In the genomic region with DNA sequence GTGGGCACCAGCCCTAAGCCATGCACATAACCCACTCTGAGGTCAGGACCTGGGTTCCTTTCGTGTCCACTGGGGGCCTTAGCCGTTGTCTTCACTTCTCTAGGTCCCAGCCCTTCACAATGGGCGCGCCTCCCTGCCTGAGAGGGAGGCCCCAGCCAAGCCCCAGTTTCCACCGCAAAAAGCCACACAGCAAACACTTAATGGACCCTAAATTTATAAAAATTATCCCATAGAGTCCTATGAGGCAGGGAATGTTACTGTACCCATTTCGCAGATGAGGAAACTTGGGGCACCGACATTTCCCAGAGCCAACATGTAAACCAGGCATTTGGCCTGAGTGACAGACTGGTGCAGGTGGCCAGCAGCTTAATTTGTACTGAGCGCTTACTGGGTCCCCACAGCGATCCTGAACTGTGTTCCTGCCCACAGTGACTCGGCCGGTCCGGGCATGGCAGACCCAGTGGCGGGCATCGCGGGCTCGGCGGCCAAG, we compare ENCODE assay signal across 8 cellular contexts. TPM values are rescaled to one million over a fixed set of nuclear protein-coding genes. Genes with fewer than 3 reads are reported as not detected.
DNase-seq lines count a peak whose midpoint lies in the region; ATAC-seq, FAIRE-seq and TF ChIP-seq lines count a peak whose summit lies in the region.

No MANE protein-coding gene starts in this region.

- no peaks in the 10 kb centered on the region for H3K9me2 ChIP-seq in SK-N-SH

- no peak overlapping the region for H2AFZ ChIP-seq in SK-N-SH (ENCODE audit: low read depth)
- H2AFZ ChIP-seq in keratinocyte (ENCODE audit: control insufficient read depth, low read length), result peak overlapping the region; percentile 19

- H3K4me2 ChIP-seq in SK-N-SH (peak overlapping the region; percentile 91), keratinocyte (ENCODE audit: control insufficient read depth, extremely low read depth, insufficient read depth, low read depth, low read length) (peak overlapping the region; percentile 86)

- H4K20me1 ChIP-seq in SK-N-SH (ENCODE audit: insufficient read depth) (peaks cover 13% of the 10 kb centered on the region; the same call in 1 of the 2 replicates), keratinocyte (ENCODE audit: control insufficient read depth, extremely low read depth, insufficient read depth, low read length) (peaks cover 7% of the 10 kb centered on the region)

- CTCF ChIA-PET in SK-N-SH (lab: Yijun Ruan, JAX), result interaction anchor here (1.7 to 3.3 kb wide), 3 partner anchors 11 to 51 kb away, joined by 8 to 63 read pairs (median 9); no protein-coding TSS in a partner anchor

- peaks cover 23% of the 10 kb centered on the region for H3K4me1 Mint-ChIP-seq in activated naive CD8-positive, alpha-beta T cell treated with anti-CD3 and anti-CD28 coated beads, Interleukin-2, amount 50 U/mL, for 24 hours

- DNase-seq in SK-N-SH (peak; percentile 54), keratinocyte (ENCODE audit: low read depth, low spot score) (no peak)
- no peak for DNase-seq in activated naive CD8-positive, alpha-beta T cell treated with anti-CD3 and anti-CD28 coated beads, Interleukin-2, amount 50 U/mL, for 24 hours
- DNase-seq in activated effector memory CD4-positive, alpha-beta T cell treated with anti-CD3 and anti-CD28 coated beads, Interleukin-2, amount 50 U/mL, for 16 hours, result no peak

- no peaks in the 10 kb centered on the region for H3K9me3 Mint-ChIP-seq in activated naive CD8-positive, alpha-beta T cell treated with anti-CD3 and anti-CD28 coated beads, Interleukin-2, amount 50 U/mL, for 24 hours

- no peak for TF ChIP-seq RAD21 in SK-N-SH (IDR thresholded peaks at IDR 0.05; ENCODE audit: low read length)

- 89% methylated on average over 13 of the region's 17 CpGs for WGBS in SK-N-SH (ENCODE audit: low lambda C conversion rate)

- FAIRE-seq in keratinocyte (lab: Jason Lieb, UNC), result no peak

- no peak for TF ChIP-seq EP300 in SK-N-SH (IDR thresholded peaks at IDR 0.05; ENCODE audit: borderline replicate concordance in 1 of 2, low read depth in 1 of 2, low read length in 1 of 2)

- H3K27me3 ChIP-seq in SK-N-SH (ENCODE audit: insufficient read depth), result no peaks in the 10 kb centered on the region
- H3K27me3 ChIP-seq in keratinocyte (ENCODE audit: control insufficient read depth, extremely low read depth, insufficient read depth, low read length), result no peaks in the 10 kb centered on the region
- H3K27me3 ChIP-seq in stomach smooth muscle (ENCODE audit: control insufficient read depth in 1 of 2, insufficient read depth in 2 of 2, low read length in 2 of 2), result no peaks in the 10 kb centered on the region

- peak overlapping the region; percentile 74 to 85 for H3K4me3 ChIP-seq in SK-N-SH (ENCODE audit: low read depth in 2 of 2, low read length in 1 of 2)
- H3K4me3 ChIP-seq in keratinocyte (ENCODE audit: control insufficient read depth in 2 of 3, extremely low read depth in 1 of 3, insufficient read depth in 2 of 3, low read depth in 1 of 3, low read length in 3 of 3), result peak overlapping the region; percentile 74 to 80 (median 75)
- peak overlapping the region; percentile 87 to 93 for H3K4me3 ChIP-seq in stomach smooth muscle (ENCODE audit: low read length in 2 of 2)

- peaks cover 30% of the 10 kb centered on the region for H3K79me2 ChIP-seq in SK-N-SH (ENCODE audit: insufficient read depth)
- H3K79me2 ChIP-seq in keratinocyte (ENCODE audit: control insufficient read depth, insufficient read depth, low read length), result peaks cover 24% of the 10 kb centered on the region

- POLR2A ChIA-PET in SK-N-SH (lab: Yijun Ruan, JAX), result no interaction called here

- peaks cover 30% of the 10 kb centered on the region for H3K27me3 Mint-ChIP-seq in activated naive CD8-positive, alpha-beta T cell treated with anti-CD3 and anti-CD28 coated beads, Interleukin-2, amount 50 U/mL, for 24 hours

- peaks cover 5% of the 10 kb centered on the region for H3F3A ChIP-seq in SK-N-SH (replicated peaks; ENCODE audit: insufficient read depth)

- ATAC-seq in SK-N-SH treated with all-trans-retinoic acid at 6 μM for 48 hours (no peak), HG02884 (IDR thresholded peaks at IDR 0.05; ENCODE audit: unreplicated experiment) (no peak), GM21576 (IDR thresholded peaks at IDR 0.05; ENCODE audit: unreplicated experiment) (no peak)
- ATAC-seq in activated naive CD8-positive, alpha-beta T cell treated with anti-CD3 and anti-CD28 coated beads, Interleukin-2, amount 50 U/mL, for 24 hours, result no peak

- H3K27ac Mint-ChIP-seq in activated naive CD8-positive, alpha-beta T cell treated with anti-CD3 and anti-CD28 coated beads, Interleukin-2, amount 50 U/mL, for 24 hours, result no peak overlapping the region

- no peaks in the 10 kb centered on the region for H3K9me1 ChIP-seq in keratinocyte (ENCODE audit: control insufficient read depth, extremely low read depth, insufficient read depth, low read length)

- H3K9me3 ChIP-seq in SK-N-SH (no peaks in the 10 kb centered on the region), keratinocyte (ENCODE audit: control insufficient read depth, low read depth, low read length) (no peaks in the 10 kb centered on the region), stomach smooth muscle (ENCODE audit: control insufficient read depth in 2 of 2, low read length in 2 of 2) (no peaks in the 10 kb centered on the region)

- H3K36me3 ChIP-seq in SK-N-SH (replicated peaks in 1 of 2; ENCODE audit: control insufficient read depth in 1 of 2, insufficient read depth in 2 of 2, low read length in 1 of 2), result peaks cover 1 to 7% of the 10 kb centered on the region in 2 experiments
- H3K36me3 ChIP-seq in keratinocyte (ENCODE audit: control insufficient read depth in 2 of 2, extremely low read depth in 1 of 2, insufficient read depth in 2 of 2, low read length in 2 of 2), result peaks cover 5 to 20% of the 10 kb centered on the region in 2 experiments
- no peaks in the 10 kb centered on the region for H3K36me3 ChIP-seq in stomach smooth muscle (ENCODE audit: control insufficient read depth in 2 of 2, insufficient read depth in 2 of 2, low read length in 2 of 2)

- H3K4me1 ChIP-seq in SK-N-SH (ENCODE audit: control insufficient read depth in 1 of 2, insufficient read depth in 2 of 2, low read depth in 1 of 2, low read length in 1 of 2) (peaks cover 18 to 43% of the 10 kb centered on the region in 2 experiments; a peak in 3 of 4 replicates), keratinocyte (ENCODE audit: control insufficient read depth, extremely low read depth, insufficient read depth, low read length) (peaks cover 43% of the 10 kb centered on the region), stomach smooth muscle (ENCODE audit: control insufficient read depth, insufficient read depth, low read length) (peaks cover 65% of the 10 kb centered on the region)

- no peaks in the 10 kb centered on the region for H3K36me3 Mint-ChIP-seq in activated naive CD8-positive, alpha-beta T cell treated with anti-CD3 and anti-CD28 coated beads, Interleukin-2, amount 50 U/mL, for 24 hours (ENCODE audit: low read depth)

- H3K27ac ChIP-seq in SK-N-SH (ENCODE audit: low read depth in 2 of 2, low read length in 1 of 2) (peak overlapping the region in 1 of 2 experiments; percentile 88; a peak in 1 of 4 replicates), keratinocyte (ENCODE audit: control insufficient read depth, insufficient read depth, low read length) (peak overlapping the region; percentile 81), stomach smooth muscle (ENCODE audit: low read length) (peak overlapping the region; percentile 62)

- dilution Hi-C loops in keratinocyte (cut with MboI; ENCODE audit: extremely low pct_ligation_motif_present, low sequenced_read_pairs), result no loop called here

- no peak for TF ChIP-seq CTCF in SK-N-SH (IDR thresholded peaks at IDR 0.05)
- no peak for TF ChIP-seq CTCF in keratinocyte (optimal IDR thresholded peaks at IDR 0.05 in 1 of 3, IDR thresholded peaks at IDR 0.05 in 1 of 3, conservative IDR thresholded peaks at IDR 0.05 in 1 of 3; ENCODE audit: extremely low read depth in 1 of 3, insufficient read depth in 2 of 3, low read length in 3 of 3)

- peak overlapping the region; percentile 90 for H3K9ac ChIP-seq in SK-N-SH
- peak overlapping the region; percentile 79 for H3K9ac ChIP-seq in keratinocyte (ENCODE audit: control insufficient read depth, extremely low read depth, insufficient read depth, low read length)
- H3K9ac ChIP-seq in stomach smooth muscle (ENCODE audit: low read length in 2 of 2), result peak overlapping the region; percentile 73 to 78

- peak overlapping the region; percentile 65 for H3K4me3 Mint-ChIP-seq in activated naive CD8-positive, alpha-beta T cell treated with anti-CD3 and anti-CD28 coated beads, Interleukin-2, amount 50 U/mL, for 24 hours

RNA-seq across cellular contexts. Expression of a gene that starts 1.3 kb away (rescaled TPM):
- polyA plus RNA-seq in SK-N-SH (2012; rRNA removed) (16.8 and 21.8 TPM in 2 replicates), keratinocyte (11.3 to 21.1 TPM (median 12.2 TPM) in 3 replicates)
- 9.2 and 14.9 TPM in 2 replicates for polyA plus RNA-seq in SK-N-SH (2012; cell fraction: cytosol; rRNA removed)
- 40.3 and 60.8 TPM in 2 replicates for polyA plus RNA-seq in SK-N-SH (2012; cell fraction: nucleus; rRNA removed)
- 1.6 TPM for polyA plus RNA-seq in keratinocyte (2011; ENCODE audit: low read depth)
- polyA plus RNA-seq in keratinocyte (2011; cell fraction: cytosol; rRNA removed), result 7.8 and 24.6 TPM in 2 replicates
- 16.5 and 25.9 TPM in 2 replicates for polyA plus RNA-seq in keratinocyte (2011; cell fraction: nucleus; rRNA removed)
- polyA plus RNA-seq in keratinocyte (2012; ENCODE audit: low replicate concordance), result 9.8 and 36.4 TPM in 2 replicates
- polyA minus RNA-seq in keratinocyte, result 6.2 to 25.9 TPM (median 9.1 TPM) in 3 replicates
- 42.2 TPM for polyA minus RNA-seq in keratinocyte (2011; cell fraction: cytosol; rRNA and poly(A)+ RNA removed)
- 13.7 and 15.8 TPM in 2 replicates for polyA minus RNA-seq in keratinocyte (2011; cell fraction: nucleus; rRNA and poly(A)+ RNA removed)

RNA-seq across cellular contexts. Expression of a gene that starts 7.8 kb away (rescaled TPM):
- polyA plus RNA-seq in SK-N-SH (2012; rRNA removed), result 0.18 and 0.36 TPM in 2 replicates
- 0.04 TPM in 1 of 2 replicates, not detected in the other for polyA plus RNA-seq in SK-N-SH (2012; cell fraction: cytosol; rRNA removed)
- 2.7 and 4.2 TPM in 2 replicates for polyA plus RNA-seq in SK-N-SH (2012; cell fraction: nucleus; rRNA removed)
- polyA plus RNA-seq in keratinocyte, result 0.07 to 0.09 TPM in 2 of 3 replicates, not detected in the other
- polyA plus RNA-seq in keratinocyte (2011; ENCODE audit: low read depth), result not detected
- polyA plus RNA-seq in keratinocyte (2011; cell fraction: cytosol; rRNA removed), result not detected in 2 replicates
- polyA plus RNA-seq in keratinocyte (2011; cell fraction: nucleus; rRNA removed), result 0.78 and 0.89 TPM in 2 replicates
- 0.25 TPM in 1 of 2 replicates, not detected in the other for polyA plus RNA-seq in keratinocyte (2012; ENCODE audit: low replicate concordance)
- 0.43 TPM in 1 of 3 replicates, not detected in the others for polyA minus RNA-seq in keratinocyte
- not detected for polyA minus RNA-seq in keratinocyte (2011; cell fraction: cytosol; rRNA and poly(A)+ RNA removed)
- polyA minus RNA-seq in keratinocyte (2011; cell fraction: nucleus; rRNA and poly(A)+ RNA removed), result 0.42 TPM in 1 of 2 replicates, not detected in the other

RNA-seq across cellular contexts. Expression of a gene that starts 39.6 kb away (rescaled TPM):
- polyA plus RNA-seq in SK-N-SH (2012; rRNA removed) (173 and 234 TPM in 2 replicates), keratinocyte (245 to 280 TPM (median 257 TPM) in 3 replicates)
- 103 and 111 TPM in 2 replicates for polyA plus RNA-seq in SK-N-SH (2012; cell fraction: cytosol; rRNA removed)
- 442 and 643 TPM in 2 replicates for polyA plus RNA-seq in SK-N-SH (2012; cell fraction: nucleus; rRNA removed)
- polyA plus RNA-seq in keratinocyte (2011; ENCODE audit: low read depth), result 108 TPM
- 146 and 159 TPM in 2 replicates for polyA plus RNA-seq in keratinocyte (2011; cell fraction: cytosol; rRNA removed)
- 475 and 506 TPM in 2 replicates for polyA plus RNA-seq in keratinocyte (2011; cell fraction: nucleus; rRNA removed)
- 97.0 and 325 TPM in 2 replicates for polyA plus RNA-seq in keratinocyte (2012; ENCODE audit: low replicate concordance)
- 384 to 460 TPM (median 413 TPM) in 3 replicates for polyA minus RNA-seq in keratinocyte
- polyA minus RNA-seq in keratinocyte (2011; cell fraction: cytosol; rRNA and poly(A)+ RNA removed), result 154 TPM
- polyA minus RNA-seq in keratinocyte (2011; cell fraction: nucleus; rRNA and poly(A)+ RNA removed), result 92.0 and 156 TPM in 2 replicates

RNA-seq across cellular contexts. Expression of a gene that starts 39.9 kb away (rescaled TPM):
- 19.0 and 23.0 TPM in 2 replicates for polyA plus RNA-seq in SK-N-SH (2012; rRNA removed)
- 7.0 and 12.1 TPM in 2 replicates for polyA plus RNA-seq in SK-N-SH (2012; cell fraction: cytosol; rRNA removed)
- polyA plus RNA-seq in SK-N-SH (2012; cell fraction: nucleus; rRNA removed), result 47.6 and 71.1 TPM in 2 replicates
- 10.3 to 16.2 TPM (median 10.9 TPM) in 3 replicates for polyA plus RNA-seq in keratinocyte
- polyA plus RNA-seq in keratinocyte (2011; ENCODE audit: low read depth), result 3.2 TPM
- 5.2 and 13.8 TPM in 2 replicates for polyA plus RNA-seq in keratinocyte (2011; cell fraction: cytosol; rRNA removed)
- polyA plus RNA-seq in keratinocyte (2011; cell fraction: nucleus; rRNA removed), result 25.4 and 32.0 TPM in 2 replicates
- polyA plus RNA-seq in keratinocyte (2012; ENCODE audit: low replicate concordance), result 7.8 and 14.2 TPM in 2 replicates
- 3.8 to 8.6 TPM (median 5.8 TPM) in 3 replicates for polyA minus RNA-seq in keratinocyte
- polyA minus RNA-seq in keratinocyte (2011; cell fraction: cytosol; rRNA and poly(A)+ RNA removed), result 13.6 TPM
- polyA minus RNA-seq in keratinocyte (2011; cell fraction: nucleus; rRNA and poly(A)+ RNA removed), result 10.2 and 12.6 TPM in 2 replicates
